Comparison of ENCODE assay signal across 1 cellular context in the genomic region with DNA sequence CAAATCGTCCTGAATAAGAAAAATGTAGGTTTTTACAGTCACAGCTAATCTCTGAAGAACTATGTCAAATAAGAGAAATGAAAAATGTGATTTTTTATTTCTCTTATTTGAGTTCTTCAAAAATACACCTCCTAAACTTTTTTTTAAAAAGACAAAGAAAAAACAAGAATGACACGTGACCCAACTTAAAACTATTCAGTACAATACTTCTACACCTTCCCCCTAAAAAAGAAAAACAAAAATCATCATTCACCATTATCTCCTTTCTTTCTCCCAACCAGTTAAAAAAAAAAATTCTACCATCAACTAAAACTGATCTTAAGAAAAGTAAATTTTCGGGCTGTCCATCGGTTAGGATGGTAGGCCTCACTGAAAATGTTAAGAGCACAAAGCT.
TF ChIP-seq lines count a peak whose summit lies in the region.

No MANE protein-coding gene starts in this region.

TF ChIP-seq in liver, 16 proteins besides CTCF, POLR2A, EP300 and RAD21 (continued from another document):
- TF ChIP-seq, protein P1, sequence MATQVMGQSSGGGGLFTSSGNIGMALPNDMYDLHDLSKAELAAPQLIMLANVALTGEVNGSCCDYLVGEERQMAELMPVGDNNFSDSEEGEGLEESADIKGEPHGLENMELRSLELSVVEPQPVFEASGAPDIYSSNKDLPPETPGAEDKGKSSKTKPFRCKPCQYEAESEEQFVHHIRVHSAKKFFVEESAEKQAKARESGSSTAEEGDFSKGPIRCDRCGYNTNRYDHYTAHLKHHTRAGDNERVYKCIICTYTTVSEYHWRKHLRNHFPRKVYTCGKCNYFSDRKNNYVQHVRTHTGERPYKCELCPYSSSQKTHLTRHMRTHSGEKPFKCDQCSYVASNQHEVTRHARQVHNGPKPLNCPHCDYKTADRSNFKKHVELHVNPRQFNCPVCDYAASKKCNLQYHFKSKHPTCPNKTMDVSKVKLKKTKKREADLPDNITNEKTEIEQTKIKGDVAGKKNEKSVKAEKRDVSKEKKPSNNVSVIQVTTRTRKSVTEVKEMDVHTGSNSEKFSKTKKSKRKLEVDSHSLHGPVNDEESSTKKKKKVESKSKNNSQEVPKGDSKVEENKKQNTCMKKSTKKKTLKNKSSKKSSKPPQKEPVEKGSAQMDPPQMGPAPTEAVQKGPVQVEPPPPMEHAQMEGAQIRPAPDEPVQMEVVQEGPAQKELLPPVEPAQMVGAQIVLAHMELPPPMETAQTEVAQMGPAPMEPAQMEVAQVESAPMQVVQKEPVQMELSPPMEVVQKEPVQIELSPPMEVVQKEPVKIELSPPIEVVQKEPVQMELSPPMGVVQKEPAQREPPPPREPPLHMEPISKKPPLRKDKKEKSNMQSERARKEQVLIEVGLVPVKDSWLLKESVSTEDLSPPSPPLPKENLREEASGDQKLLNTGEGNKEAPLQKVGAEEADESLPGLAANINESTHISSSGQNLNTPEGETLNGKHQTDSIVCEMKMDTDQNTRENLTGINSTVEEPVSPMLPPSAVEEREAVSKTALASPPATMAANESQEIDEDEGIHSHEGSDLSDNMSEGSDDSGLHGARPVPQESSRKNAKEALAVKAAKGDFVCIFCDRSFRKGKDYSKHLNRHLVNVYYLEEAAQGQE (IDR thresholded peaks at IDR 0.05), result no peak
- TF ChIP-seq NR2F2 (IDR thresholded peaks at IDR 0.05), result no peak
- TF ChIP-seq FOXA2 (IDR thresholded peaks at IDR 0.05), result no peak
- TF ChIP-seq EGR1 (IDR thresholded peaks at IDR 0.05; ENCODE audit: low read depth in 2 of 2), result no peak
- no peak for TF ChIP-seq JUND (IDR thresholded peaks at IDR 0.05)
